1 cellular context compared by ENCODE assay signal in the genomic region with DNA sequence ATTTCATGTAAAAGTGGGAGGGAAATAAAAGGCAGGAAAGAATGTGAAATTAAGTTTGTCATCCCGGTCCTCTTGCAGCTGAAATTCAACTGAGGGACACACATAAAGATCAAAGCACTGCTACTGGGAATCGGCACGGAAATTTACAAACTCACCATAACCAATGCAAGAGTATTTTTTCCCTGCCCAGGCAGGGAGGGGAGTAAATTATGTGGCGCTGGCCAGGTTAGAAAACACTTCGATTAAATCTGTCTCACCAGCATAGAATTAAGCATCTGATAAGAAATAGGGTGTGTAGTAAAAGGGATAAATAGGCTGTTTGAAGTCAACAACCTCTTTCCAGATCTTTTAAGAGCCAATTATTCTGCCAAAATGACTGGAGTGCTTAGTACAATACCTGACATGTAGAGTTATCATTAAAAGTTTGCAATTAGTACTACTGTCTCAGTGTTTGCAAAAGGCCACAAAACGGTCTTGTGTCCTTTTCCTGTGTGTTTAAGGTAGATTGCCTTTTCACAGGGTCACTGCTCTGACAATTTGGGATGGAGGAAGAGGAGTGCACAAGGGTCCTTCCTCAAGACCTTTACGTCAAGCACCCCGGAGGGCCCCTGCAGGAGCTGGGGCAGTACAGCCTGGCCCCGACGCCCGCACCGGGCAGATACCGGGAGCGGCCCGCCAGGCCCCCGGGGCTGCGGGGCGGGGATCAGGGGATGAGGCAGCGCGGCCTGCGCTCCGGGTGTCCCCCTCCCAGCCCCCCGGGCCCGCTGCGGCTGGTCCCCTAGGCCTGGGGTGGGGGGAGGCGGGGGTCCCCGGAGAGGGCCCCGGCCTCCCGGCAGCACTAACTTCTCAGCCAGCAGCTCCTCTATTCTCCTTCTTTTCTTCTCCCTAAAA.
TF ChIP-seq lines count a peak whose summit lies in the region.

No MANE protein-coding gene starts in this region.

TF ChIP-seq in liver, 16 proteins besides CTCF, POLR2A, EP300 and RAD21 (continued from another document):
- no peak for TF ChIP-seq REST (IDR thresholded peaks at IDR 0.05)
- TF ChIP-seq FOXA2 (IDR thresholded peaks at IDR 0.05) = no peak
- TF ChIP-seq EGR1 (IDR thresholded peaks at IDR 0.05; ENCODE audit: low read depth in 2 of 2) = no peak
- TF ChIP-seq, protein P1, sequence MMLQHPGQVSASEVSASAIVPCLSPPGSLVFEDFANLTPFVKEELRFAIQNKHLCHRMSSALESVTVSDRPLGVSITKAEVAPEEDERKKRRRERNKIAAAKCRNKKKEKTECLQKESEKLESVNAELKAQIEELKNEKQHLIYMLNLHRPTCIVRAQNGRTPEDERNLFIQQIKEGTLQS (IDR thresholded peaks at IDR 0.05) = no peak
